ENCODE assay signal across 1 cellular context in the genomic region with DNA sequence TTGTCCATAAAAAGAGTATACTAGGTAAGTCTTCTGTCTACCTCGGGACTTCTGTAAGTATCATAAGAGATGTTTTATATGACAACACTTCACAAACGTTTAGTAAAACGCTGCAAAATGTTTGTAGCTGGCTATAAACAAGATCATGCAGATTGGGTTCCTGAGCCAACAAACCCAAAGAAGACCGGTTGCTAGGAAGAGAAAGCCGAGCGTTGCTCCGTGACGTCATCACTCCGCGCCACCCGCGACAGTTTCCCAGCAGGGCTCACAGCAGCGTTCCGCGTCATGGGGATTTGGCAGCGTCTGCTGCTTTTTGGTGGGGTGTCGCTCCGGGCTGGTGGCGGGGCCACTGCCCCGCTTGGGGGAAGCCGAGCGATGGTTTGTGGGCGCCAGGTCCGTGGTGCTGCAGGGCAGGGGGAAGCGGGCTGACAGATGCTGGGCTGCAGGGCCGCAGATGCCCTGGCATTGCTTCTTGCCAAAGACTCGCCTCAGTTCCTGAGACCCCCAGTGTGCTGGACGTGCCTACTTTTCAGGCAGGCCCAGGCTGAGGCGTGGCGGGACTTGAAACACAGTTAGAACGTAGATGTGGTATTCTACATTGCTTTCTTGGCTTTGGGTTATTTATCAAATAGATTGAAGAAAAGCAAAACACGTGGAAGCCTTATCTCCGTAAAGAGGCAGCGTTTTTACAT.
TF ChIP-seq lines count a peak whose summit lies in the region.

A gene with protein sequence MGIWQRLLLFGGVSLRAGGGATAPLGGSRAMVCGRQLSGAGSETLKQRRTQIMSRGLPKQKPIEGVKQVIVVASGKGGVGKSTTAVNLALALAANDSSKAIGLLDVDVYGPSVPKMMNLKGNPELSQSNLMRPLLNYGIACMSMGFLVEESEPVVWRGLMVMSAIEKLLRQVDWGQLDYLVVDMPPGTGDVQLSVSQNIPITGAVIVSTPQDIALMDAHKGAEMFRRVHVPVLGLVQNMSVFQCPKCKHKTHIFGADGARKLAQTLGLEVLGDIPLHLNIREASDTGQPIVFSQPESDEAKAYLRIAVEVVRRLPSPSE (plus strand): TSS at position 250 of the 692 bp plus-strand sequence. CDS start 36 bp downstream, at position 286.

TF ChIP-seq in HepG2, 621 proteins besides CTCF, POLR2A, EP300 and RAD21 (continued from another document and continues in another):
- TF ChIP-seq, protein P1, sequence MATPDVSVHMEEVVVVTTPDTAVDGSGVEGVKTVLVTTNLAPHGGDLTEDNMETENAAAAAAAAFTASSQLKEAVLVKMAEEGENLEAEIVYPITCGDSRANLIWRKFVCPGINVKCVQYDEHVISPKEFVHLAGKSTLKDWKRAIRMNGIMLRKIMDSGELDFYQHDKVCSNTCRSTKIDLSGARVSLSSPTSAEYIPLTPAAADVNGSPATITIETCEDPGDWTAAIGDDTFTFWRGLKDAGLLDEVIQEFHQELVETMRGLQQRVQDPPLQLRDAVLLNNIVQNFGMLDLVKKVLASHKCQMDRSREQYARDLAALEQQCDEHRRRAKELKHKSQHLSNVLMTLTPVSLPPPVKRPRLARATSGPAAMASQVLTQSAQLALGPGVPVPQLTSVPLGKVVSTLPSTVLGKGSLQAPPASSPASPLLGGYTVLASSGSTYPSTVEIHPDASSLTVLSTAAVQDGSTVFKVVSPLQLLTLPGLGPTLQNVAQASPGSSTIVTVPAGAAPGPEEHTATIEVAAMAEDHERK (CRISPR knock-in tag; IDR thresholded peaks at IDR 0.05; ENCODE audit: low read depth), result peak; percentile 60; the same call in 1 of the 2 replicates
- TF ChIP-seq, protein P2, sequence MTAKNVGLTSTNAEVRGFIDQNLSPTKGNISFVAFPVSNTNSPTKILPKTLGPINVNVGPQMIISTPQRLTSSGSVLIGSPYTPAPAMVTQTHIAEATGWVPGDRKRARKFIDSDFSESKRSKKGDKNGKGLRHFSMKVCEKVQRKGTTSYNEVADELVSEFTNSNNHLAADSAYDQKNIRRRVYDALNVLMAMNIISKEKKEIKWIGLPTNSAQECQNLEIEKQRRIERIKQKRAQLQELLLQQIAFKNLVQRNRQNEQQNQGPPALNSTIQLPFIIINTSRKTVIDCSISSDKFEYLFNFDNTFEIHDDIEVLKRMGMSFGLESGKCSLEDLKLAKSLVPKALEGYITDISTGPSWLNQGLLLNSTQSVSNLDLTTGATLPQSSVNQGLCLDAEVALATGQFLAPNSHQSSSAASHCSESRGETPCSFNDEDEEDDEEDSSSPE (CRISPR knock-in tag; IDR thresholded peaks at IDR 0.05), result peak; percentile 79; the same call in 1 of the 2 replicates
- TF ChIP-seq ZNF3 (CRISPR knock-in tag; IDR thresholded peaks at IDR 0.05) (peak; percentile 9; the same call in 1 of the 2 replicates), ZSCAN30 (CRISPR knock-in tag; IDR thresholded peaks at IDR 0.05) (no peak), AHR (CRISPR knock-in tag; IDR thresholded peaks at IDR 0.05) (0 out of 2 replicates have a peak, but pooled peaks have one; percentile 87), ZBTB8A (CRISPR knock-in tag; IDR thresholded peaks at IDR 0.05; ENCODE audit: borderline replicate concordance, low read depth) (peak; percentile 87; the same call in 1 of the 2 replicates), ZMYM4 (CRISPR knock-in tag; IDR thresholded peaks at IDR 0.05) (peak; percentile 99), AGO2 (optimal IDR thresholded peaks at IDR 0.05; ENCODE audit: low read depth, low read length) (peak; percentile 83), ETV6 (CRISPR knock-in tag; conservative IDR thresholded peaks at IDR 0.05) (peak; percentile 78), CCAR2 (optimal IDR thresholded peaks at IDR 0.05; ENCODE audit: low read depth, low read length) (no peak), HNF4A (CRISPR knock-in tag; IDR thresholded peaks at IDR 0.05) (peak; percentile 35; the same call in 1 of the 2 replicates), ZSCAN22 (CRISPR knock-in tag; IDR thresholded peaks at IDR 0.05) (no peak), CENPX (CRISPR knock-in tag; IDR thresholded peaks at IDR 0.05) (no peak), ZBTB42 (CRISPR knock-in tag; IDR thresholded peaks at IDR 0.05) (peak; percentile 92; the same call in 1 of the 2 replicates), SNAPC2 (CRISPR knock-in tag; IDR thresholded peaks at IDR 0.05) (peak; percentile 99), ELF3 (CRISPR knock-in tag; IDR thresholded peaks at IDR 0.05) (peak; percentile 94), KDM4B (CRISPR knock-in tag; IDR thresholded peaks at IDR 0.05) (peak; percentile 98; the same call in 1 of the 2 replicates)
- TF ChIP-seq, protein P3, sequence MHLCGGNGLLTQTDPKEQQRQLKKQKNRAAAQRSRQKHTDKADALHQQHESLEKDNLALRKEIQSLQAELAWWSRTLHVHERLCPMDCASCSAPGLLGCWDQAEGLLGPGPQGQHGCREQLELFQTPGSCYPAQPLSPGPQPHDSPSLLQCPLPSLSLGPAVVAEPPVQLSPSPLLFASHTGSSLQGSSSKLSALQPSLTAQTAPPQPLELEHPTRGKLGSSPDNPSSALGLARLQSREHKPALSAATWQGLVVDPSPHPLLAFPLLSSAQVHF (CRISPR knock-in tag; IDR thresholded peaks at IDR 0.05), result no peak
- TF ChIP-seq, protein P4, sequence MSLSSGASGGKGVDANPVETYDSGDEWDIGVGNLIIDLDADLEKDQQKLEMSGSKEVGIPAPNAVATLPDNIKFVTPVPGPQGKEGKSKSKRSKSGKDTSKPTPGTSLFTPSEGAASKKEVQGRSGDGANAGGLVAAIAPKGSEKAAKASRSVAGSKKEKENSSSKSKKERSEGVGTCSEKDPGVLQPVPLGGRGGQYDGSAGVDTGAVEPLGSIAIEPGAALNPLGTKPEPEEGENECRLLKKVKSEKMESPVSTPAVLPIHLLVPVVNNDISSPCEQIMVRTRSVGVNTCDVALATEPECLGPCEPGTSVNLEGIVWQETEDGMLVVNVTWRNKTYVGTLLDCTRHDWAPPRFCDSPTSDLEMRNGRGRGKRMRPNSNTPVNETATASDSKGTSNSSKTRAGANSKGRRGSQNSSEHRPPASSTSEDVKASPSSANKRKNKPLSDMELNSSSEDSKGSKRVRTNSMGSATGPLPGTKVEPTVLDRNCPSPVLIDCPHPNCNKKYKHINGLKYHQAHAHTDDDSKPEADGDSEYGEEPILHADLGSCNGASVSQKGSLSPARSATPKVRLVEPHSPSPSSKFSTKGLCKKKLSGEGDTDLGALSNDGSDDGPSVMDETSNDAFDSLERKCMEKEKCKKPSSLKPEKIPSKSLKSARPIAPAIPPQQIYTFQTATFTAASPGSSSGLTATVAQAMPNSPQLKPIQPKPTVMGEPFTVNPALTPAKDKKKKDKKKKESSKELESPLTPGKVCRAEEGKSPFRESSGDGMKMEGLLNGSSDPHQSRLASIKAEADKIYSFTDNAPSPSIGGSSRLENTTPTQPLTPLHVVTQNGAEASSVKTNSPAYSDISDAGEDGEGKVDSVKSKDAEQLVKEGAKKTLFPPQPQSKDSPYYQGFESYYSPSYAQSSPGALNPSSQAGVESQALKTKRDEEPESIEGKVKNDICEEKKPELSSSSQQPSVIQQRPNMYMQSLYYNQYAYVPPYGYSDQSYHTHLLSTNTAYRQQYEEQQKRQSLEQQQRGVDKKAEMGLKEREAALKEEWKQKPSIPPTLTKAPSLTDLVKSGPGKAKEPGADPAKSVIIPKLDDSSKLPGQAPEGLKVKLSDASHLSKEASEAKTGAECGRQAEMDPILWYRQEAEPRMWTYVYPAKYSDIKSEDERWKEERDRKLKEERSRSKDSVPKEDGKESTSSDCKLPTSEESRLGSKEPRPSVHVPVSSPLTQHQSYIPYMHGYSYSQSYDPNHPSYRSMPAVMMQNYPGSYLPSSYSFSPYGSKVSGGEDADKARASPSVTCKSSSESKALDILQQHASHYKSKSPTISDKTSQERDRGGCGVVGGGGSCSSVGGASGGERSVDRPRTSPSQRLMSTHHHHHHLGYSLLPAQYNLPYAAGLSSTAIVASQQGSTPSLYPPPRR (CRISPR knock-in tag; IDR thresholded peaks at IDR 0.05; ENCODE audit: borderline replicate concordance), result peak; percentile 55
- TF ChIP-seq, protein P5, sequence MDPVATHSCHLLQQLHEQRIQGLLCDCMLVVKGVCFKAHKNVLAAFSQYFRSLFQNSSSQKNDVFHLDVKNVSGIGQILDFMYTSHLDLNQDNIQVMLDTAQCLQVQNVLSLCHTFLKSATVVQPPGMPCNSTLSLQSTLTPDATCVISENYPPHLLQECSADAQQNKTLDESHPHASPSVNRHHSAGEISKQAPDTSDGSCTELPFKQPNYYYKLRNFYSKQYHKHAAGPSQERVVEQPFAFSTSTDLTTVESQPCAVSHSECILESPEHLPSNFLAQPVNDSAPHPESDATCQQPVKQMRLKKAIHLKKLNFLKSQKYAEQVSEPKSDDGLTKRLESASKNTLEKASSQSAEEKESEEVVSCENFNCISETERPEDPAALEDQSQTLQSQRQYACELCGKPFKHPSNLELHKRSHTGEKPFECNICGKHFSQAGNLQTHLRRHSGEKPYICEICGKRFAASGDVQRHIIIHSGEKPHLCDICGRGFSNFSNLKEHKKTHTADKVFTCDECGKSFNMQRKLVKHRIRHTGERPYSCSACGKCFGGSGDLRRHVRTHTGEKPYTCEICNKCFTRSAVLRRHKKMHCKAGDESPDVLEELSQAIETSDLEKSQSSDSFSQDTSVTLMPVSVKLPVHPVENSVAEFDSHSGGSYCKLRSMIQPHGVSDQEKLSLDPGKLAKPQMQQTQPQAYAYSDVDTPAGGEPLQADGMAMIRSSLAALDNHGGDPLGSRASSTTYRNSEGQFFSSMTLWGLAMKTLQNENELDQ (CRISPR knock-in tag; IDR thresholded peaks at IDR 0.05; ENCODE audit: borderline replicate concordance), result peak; percentile 75
- TF ChIP-seq, protein P6, sequence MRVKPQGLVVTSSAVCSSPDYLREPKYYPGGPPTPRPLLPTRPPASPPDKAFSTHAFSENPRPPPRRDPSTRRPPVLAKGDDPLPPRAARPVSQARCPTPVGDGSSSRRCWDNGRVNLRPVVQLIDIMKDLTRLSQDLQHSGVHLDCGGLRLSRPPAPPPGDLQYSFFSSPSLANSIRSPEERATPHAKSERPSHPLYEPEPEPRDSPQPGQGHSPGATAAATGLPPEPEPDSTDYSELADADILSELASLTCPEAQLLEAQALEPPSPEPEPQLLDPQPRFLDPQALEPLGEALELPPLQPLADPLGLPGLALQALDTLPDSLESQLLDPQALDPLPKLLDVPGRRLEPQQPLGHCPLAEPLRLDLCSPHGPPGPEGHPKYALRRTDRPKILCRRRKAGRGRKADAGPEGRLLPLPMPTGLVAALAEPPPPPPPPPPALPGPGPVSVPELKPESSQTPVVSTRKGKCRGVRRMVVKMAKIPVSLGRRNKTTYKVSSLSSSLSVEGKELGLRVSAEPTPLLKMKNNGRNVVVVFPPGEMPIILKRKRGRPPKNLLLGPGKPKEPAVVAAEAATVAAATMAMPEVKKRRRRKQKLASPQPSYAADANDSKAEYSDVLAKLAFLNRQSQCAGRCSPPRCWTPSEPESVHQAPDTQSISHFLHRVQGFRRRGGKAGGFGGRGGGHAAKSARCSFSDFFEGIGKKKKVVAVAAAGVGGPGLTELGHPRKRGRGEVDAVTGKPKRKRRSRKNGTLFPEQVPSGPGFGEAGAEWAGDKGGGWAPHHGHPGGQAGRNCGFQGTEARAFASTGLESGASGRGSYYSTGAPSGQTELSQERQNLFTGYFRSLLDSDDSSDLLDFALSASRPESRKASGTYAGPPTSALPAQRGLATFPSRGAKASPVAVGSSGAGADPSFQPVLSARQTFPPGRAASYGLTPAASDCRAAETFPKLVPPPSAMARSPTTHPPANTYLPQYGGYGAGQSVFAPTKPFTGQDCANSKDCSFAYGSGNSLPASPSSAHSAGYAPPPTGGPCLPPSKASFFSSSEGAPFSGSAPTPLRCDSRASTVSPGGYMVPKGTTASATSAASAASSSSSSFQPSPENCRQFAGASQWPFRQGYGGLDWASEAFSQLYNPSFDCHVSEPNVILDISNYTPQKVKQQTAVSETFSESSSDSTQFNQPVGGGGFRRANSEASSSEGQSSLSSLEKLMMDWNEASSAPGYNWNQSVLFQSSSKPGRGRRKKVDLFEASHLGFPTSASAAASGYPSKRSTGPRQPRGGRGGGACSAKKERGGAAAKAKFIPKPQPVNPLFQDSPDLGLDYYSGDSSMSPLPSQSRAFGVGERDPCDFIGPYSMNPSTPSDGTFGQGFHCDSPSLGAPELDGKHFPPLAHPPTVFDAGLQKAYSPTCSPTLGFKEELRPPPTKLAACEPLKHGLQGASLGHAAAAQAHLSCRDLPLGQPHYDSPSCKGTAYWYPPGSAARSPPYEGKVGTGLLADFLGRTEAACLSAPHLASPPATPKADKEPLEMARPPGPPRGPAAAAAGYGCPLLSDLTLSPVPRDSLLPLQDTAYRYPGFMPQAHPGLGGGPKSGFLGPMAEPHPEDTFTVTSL (CRISPR knock-in tag; IDR thresholded peaks at IDR 0.05; ENCODE audit: borderline replicate concordance), result peak; percentile 28; the same call in 1 of the 2 replicates
- TF ChIP-seq, protein P7, sequence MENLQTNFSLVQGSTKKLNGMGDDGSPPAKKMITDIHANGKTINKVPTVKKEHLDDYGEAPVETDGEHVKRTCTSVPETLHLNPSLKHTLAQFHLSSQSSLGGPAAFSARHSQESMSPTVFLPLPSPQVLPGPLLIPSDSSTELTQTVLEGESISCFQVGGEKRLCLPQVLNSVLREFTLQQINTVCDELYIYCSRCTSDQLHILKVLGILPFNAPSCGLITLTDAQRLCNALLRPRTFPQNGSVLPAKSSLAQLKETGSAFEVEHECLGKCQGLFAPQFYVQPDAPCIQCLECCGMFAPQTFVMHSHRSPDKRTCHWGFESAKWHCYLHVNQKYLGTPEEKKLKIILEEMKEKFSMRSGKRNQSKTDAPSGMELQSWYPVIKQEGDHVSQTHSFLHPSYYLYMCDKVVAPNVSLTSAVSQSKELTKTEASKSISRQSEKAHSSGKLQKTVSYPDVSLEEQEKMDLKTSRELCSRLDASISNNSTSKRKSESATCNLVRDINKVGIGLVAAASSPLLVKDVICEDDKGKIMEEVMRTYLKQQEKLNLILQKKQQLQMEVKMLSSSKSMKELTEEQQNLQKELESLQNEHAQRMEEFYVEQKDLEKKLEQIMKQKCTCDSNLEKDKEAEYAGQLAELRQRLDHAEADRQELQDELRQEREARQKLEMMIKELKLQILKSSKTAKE (CRISPR knock-in tag; IDR thresholded peaks at IDR 0.05; ENCODE audit: borderline replicate concordance), result no peak
- TF ChIP-seq, protein P8, sequence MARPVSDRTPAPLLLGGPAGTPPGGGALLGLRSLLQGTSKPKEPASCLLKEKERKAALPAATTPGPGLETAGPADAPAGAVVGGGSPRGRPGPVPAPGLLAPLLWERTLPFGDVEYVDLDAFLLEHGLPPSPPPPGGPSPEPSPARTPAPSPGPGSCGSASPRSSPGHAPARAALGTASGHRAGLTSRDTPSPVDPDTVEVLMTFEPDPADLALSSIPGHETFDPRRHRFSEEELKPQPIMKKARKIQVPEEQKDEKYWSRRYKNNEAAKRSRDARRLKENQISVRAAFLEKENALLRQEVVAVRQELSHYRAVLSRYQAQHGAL (CRISPR knock-in tag; IDR thresholded peaks at IDR 0.05; ENCODE audit: not compliant biosample characterization), result no peak
- TF ChIP-seq, protein P9, sequence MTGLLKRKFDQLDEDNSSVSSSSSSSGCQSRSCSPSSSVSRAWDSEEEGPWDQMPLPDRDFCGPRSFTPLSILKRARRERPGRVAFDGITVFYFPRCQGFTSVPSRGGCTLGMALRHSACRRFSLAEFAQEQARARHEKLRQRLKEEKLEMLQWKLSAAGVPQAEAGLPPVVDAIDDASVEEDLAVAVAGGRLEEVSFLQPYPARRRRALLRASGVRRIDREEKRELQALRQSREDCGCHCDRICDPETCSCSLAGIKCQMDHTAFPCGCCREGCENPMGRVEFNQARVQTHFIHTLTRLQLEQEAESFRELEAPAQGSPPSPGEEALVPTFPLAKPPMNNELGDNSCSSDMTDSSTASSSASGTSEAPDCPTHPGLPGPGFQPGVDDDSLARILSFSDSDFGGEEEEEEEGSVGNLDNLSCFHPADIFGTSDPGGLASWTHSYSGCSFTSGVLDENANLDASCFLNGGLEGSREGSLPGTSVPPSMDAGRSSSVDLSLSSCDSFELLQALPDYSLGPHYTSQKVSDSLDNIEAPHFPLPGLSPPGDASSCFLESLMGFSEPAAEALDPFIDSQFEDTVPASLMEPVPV (CRISPR knock-in tag; IDR thresholded peaks at IDR 0.05), result peak; percentile 99
